In genomic region chr6:28360961-28361360, GRCh38 we compare ENCODE assay signal across 5 cellular contexts.
"Had no signal": no experiment of that assay in that cellular context is flagged by ENCODE, and none has a peak within 500 bp of the region (broad histone marks: within the 10 kb centered on the region; RNA-seq: fewer than 3 reads in every experiment).

No MANE protein-coding gene starts in this region.

- H3K27ac ChIP-seq: HL-60 had no signal

- FAIRE-seq: HTR-8/SVneo had no signal

- DNase-seq: IMR-90, KBM-7, KG1 had no signal
